Comparison of ENCODE assay signal across 8 cellular contexts in the genomic region with DNA sequence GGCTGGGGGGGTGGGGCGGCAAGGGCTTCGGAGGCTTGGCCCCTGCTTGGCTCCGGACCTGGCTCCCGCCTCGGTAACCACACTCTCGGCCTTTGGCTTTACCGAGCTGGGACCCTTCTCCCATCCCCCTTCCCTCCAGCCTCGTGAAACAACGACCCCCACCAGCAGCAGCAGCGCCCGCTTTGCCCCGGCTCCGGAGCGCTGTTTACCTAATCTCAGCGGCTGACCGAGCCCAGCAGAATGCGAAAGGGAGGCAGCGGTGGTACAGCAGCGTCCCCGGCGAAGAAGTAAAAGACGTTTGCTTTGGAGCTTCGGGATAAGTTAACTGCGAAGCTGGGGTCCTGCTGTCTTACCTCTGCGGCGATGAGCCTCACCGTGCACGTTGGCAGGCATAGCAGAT. TPM values are rescaled to one million over a fixed set of nuclear protein-coding genes. Genes with fewer than 3 reads are reported as not detected.
A peak's percentile ranks its signal among the peaks of the same experiment; 100 is the strongest.
DNase-seq lines count a peak whose midpoint lies in the region; ATAC-seq and TF ChIP-seq lines count a peak whose summit lies in the region.

No MANE protein-coding gene starts in this region.

- in situ Hi-C loops in ACHN (cut with HindIII; ENCODE audit: low pct_ligation_motif_present, low pct_unique_long_range_greater_than_20kb, low sequenced_read_pairs) = no loop called here

- H3K27me3 ChIP-seq in H7 (ENCODE audit: control insufficient read depth, insufficient read depth, low read length) = peaks cover 8% of the 10 kb centered on the region

- peak overlapping the region; percentile 74 for H3K4me3 ChIP-seq in H7 (ENCODE audit: insufficient read depth, low read depth, low read length)

- no peaks in the 10 kb centered on the region for H3K36me3 ChIP-seq in H7 (replicated peaks; ENCODE audit: control insufficient read depth, insufficient read depth, low read length)

- no peak overlapping the region for H3K27ac Mint-ChIP-seq in activated T-helper 17 cell treated with anti-CD3 and anti-CD28 coated beads, Interleukin-2, amount 50 U/mL, for 72 hours
- H3K27ac Mint-ChIP-seq in progenitor cell of endocrine pancreas = peak overlapping the region; percentile 59

- TF ChIP-seq CTCF in progenitor cell of endocrine pancreas (IDR thresholded peaks at IDR 0.05; ENCODE audit: unreplicated experiment) = no peak

- peaks cover 5% of the 10 kb centered on the region for H3K4me1 Mint-ChIP-seq in activated T-helper 17 cell treated with anti-CD3 and anti-CD28 coated beads, Interleukin-2, amount 50 U/mL, for 72 hours
- peaks cover 35% of the 10 kb centered on the region for H3K4me1 Mint-ChIP-seq in progenitor cell of endocrine pancreas (ENCODE audit: low read depth)

- H3K9me3 Mint-ChIP-seq in activated T-helper 17 cell treated with anti-CD3 and anti-CD28 coated beads, Interleukin-2, amount 50 U/mL, for 72 hours = no peaks in the 10 kb centered on the region
- H3K9me3 Mint-ChIP-seq in progenitor cell of endocrine pancreas (ENCODE audit: low read depth) = no peaks in the 10 kb centered on the region

- intact Hi-C loops in left ventricle myocardium superior (cut with micrococcal nuclease) = no loop called here

- H3K36me3 Mint-ChIP-seq in activated T-helper 17 cell treated with anti-CD3 and anti-CD28 coated beads, Interleukin-2, amount 50 U/mL, for 72 hours (ENCODE audit: low read depth) = no peaks in the 10 kb centered on the region
- H3K36me3 Mint-ChIP-seq in progenitor cell of endocrine pancreas (ENCODE audit: insufficient read depth) = no peaks in the 10 kb centered on the region

- DNase-seq in ACHN (peak; percentile 14), H7 (no peak), left ventricle myocardium superior (peak; percentile 45), progenitor cell of endocrine pancreas (ENCODE audit: low spot score, unreplicated experiment) (peak; percentile 57), CD1c-positive myeloid dendritic cell (ENCODE audit: extremely low spot score) (no peak)

- peak overlapping the region; percentile 58 for H3K4me3 Mint-ChIP-seq in activated T-helper 17 cell treated with anti-CD3 and anti-CD28 coated beads, Interleukin-2, amount 50 U/mL, for 72 hours
- H3K4me3 Mint-ChIP-seq in progenitor cell of endocrine pancreas (ENCODE audit: low read depth) = peak overlapping the region; percentile 92

- peaks cover 38% of the 10 kb centered on the region for H3K27me3 Mint-ChIP-seq in activated T-helper 17 cell treated with anti-CD3 and anti-CD28 coated beads, Interleukin-2, amount 50 U/mL, for 72 hours
- H3K27me3 Mint-ChIP-seq in progenitor cell of endocrine pancreas = no peaks in the 10 kb centered on the region

- ATAC-seq in activated T-helper 17 cell treated with anti-CD3 and anti-CD28 coated beads, Interleukin-2, amount 50 U/mL, for 72 hours (replicated peaks) = no peak
- peak; percentile 3 for ATAC-seq in left ventricle myocardium superior
- ATAC-seq in GM21619 (IDR thresholded peaks at IDR 0.05; ENCODE audit: unreplicated experiment) = no peak
- ATAC-seq in GM21515 (IDR thresholded peaks at IDR 0.05; ENCODE audit: unreplicated experiment) = no peak

RNA-seq across cellular contexts. Expression of gene LARGE1, which starts 2.0 kb away (rescaled TPM):
- 30.7 and 35.4 TPM in 2 replicates for total RNA-seq in H7 (2014; rRNA removed; shearing (Covaris generic))
- under 1 TPM; 0.45 to 0.73 TPM for total RNA-seq in activated T-helper 17 cell treated with anti-CD3 and anti-CD28 coated beads, Interleukin-2, amount 50 U/mL, for 72 hours
- total RNA-seq in left ventricle myocardium superior = 147 TPM
- 166 and 195 TPM in 2 replicates for total RNA-seq in progenitor cell of endocrine pancreas

Comparison
In these comparisons a context has a peak if more than half of its experiments do, and no peak if none do; other contexts are left out.
1. DNase-seq: peak in ACHN (single experiment), left ventricle myocardium superior (single experiment) and progenitor cell of endocrine pancreas (single experiment); none in H7 (single experiment) and CD1c-positive myeloid dendritic cell (single experiment).
2. RNA of gene LARGE1, which starts 2.0 kb away (total RNA-seq): 166 to 195 TPM in progenitor cell of endocrine pancreas, 147 TPM in left ventricle myocardium superior (single experiment) and 30.7 to 35.4 TPM in H7; 0.45 to 0.73 TPM in activated T-helper 17 cell treated with anti-CD3 and anti-CD28 coated beads, Interleukin-2, amount 50 U/mL, for 72 hours; every median in the first group is over 10 times any median in the second.